Comparison of ENCODE assay signal across 12 cellular contexts in the genomic region with DNA sequence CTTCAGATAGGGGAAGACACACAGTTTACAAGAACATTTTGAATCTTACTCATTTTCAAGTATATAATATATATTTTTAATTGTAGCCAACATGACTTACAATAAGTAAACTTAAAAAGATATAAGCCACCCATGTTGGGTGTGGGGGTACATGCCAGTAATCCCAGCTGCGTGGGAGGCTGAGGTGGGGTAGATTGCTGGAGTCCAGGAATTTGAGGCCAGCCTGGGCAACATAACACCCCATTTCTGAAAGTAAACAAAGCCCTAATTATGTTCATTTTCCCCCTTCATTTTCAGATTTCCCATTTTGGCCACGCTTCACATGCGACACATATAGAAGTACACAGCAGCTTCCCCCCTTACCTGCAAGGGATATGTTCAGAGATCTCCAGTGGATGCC. TPM values are rescaled to one million over a fixed set of nuclear protein-coding genes. Genes with fewer than 3 reads are reported as not detected.
DNase-seq lines count a peak whose midpoint lies in the region; ATAC-seq and TF ChIP-seq lines count a peak whose summit lies in the region.
"Had no signal": no experiment of that assay in that cellular context is flagged by ENCODE, and none has a peak within 500 bp of the region (broad histone marks: within the 10 kb centered on the region; RNA-seq: fewer than 3 reads in every experiment).

No MANE protein-coding gene starts in this region.

- CTCF ChIA-PET in activated CD4-positive, alpha-beta T cell treated with anti-CD3 and anti-CD28 coated beads, Interleukin-2, amount 10 ng/mL, durations not matched to agents 7 days and 5 days (lab: Charles Lee): interaction anchor here (0.6 to 1.9 kb wide), 5 partner anchors 11 to 149 kb away, joined by 3 to 9 read pairs (median 4); no protein-coding TSS in a partner anchor

- H3K27me3 Mint-ChIP-seq in activated CD4-positive, alpha-beta T cell treated with anti-CD3 and anti-CD28 coated beads, Interleukin-2, amount 10 ng/mL, durations not matched to agents 7 days and 5 days: no peaks in the 10 kb centered on the region
- no peaks in the 10 kb centered on the region for H3K27me3 Mint-ChIP-seq in activated T-helper 2 cell treated with anti-CD3 and anti-CD28 coated beads, Interferon-gamma antibody, Interleukin-2, Interleukin-4, amounts not matched to agents 10 μg/mL and 5 μg/mL and 100 μg/mL, durations not matched to agents 14 hours and 24 hours and 36 hours (ENCODE audit: low read depth)

- DNase-seq in activated CD4-positive, alpha-beta T cell treated with anti-CD3 and anti-CD28 coated beads, Interleukin-2, amount 10 ng/mL, durations not matched to agents 7 days and 5 days: no peak
- DNase-seq in activated CD4-positive, alpha-beta T cell treated with anti-CD3 and anti-CD28 coated beads for 4 hours: no peak
- no peak for DNase-seq in activated T-helper 2 cell treated with anti-CD3 and anti-CD28 coated beads, Interferon-gamma antibody, Interleukin-2, Interleukin-4, amounts not matched to agents 10 μg/mL and 5 μg/mL and 100 μg/mL, durations not matched to agents 14 hours and 24 hours and 36 hours (ENCODE audit: low spot score)
- peak; percentile 1 for DNase-seq in mucosa of gallbladder (ENCODE audit: low spot score)
- DNase-seq in thyroid gland: no peak
- no peak for DNase-seq in heart right ventricle
- DNase-seq in mesenteric fat pad (ENCODE audit: low spot score): no peak
- DNase-seq: COR-L47, NCI-H1048, SIG-M5 had no signal

- no peak overlapping the region for H3K27ac ChIP-seq in thyroid gland
- H3K27ac ChIP-seq in heart right ventricle: peak overlapping the region in 1 of 10 donors; percentile 61
- H3K27ac ChIP-seq: vagina had no signal

- peaks cover 49% of the 10 kb centered on the region for H3K36me3 Mint-ChIP-seq in activated CD4-positive, alpha-beta T cell treated with anti-CD3 and anti-CD28 coated beads, Interleukin-2, amount 10 ng/mL, durations not matched to agents 7 days and 5 days (ENCODE audit: low read depth)
- peaks cover 50% of the 10 kb centered on the region for H3K36me3 Mint-ChIP-seq in activated T-helper 2 cell treated with anti-CD3 and anti-CD28 coated beads, Interferon-gamma antibody, Interleukin-2, Interleukin-4, amounts not matched to agents 10 μg/mL and 5 μg/mL and 100 μg/mL, durations not matched to agents 14 hours and 24 hours and 36 hours (ENCODE audit: low read depth)

- H3K27me3 ChIP-seq in thyroid gland (no peaks in the 10 kb centered on the region), heart right ventricle (no peaks in the 10 kb centered on the region)
- H3K27me3 ChIP-seq: vagina had no signal

- 92 to 94% methylated on average over 3 of the region's 3 CpGs for WGBS in thyroid gland, 2 donors
- WGBS in heart right ventricle, 2 donors: 97% methylated on average over 3 of the region's 3 CpGs

- H3K9me3 ChIP-seq in thyroid gland: no peaks in the 10 kb centered on the region
- H3K9me3 ChIP-seq in heart right ventricle: peaks cover 0 to 5% (median 0%) of the 10 kb centered on the region in 11 donors
- H3K9me3 ChIP-seq: vagina had no signal

- H3K9me3 Mint-ChIP-seq in activated CD4-positive, alpha-beta T cell treated with anti-CD3 and anti-CD28 coated beads, Interleukin-2, amount 10 ng/mL, durations not matched to agents 7 days and 5 days: peaks cover 29% of the 10 kb centered on the region
- peaks cover 33% of the 10 kb centered on the region for H3K9me3 Mint-ChIP-seq in activated T-helper 2 cell treated with anti-CD3 and anti-CD28 coated beads, Interferon-gamma antibody, Interleukin-2, Interleukin-4, amounts not matched to agents 10 μg/mL and 5 μg/mL and 100 μg/mL, durations not matched to agents 14 hours and 24 hours and 36 hours

- ATAC-seq in HG03457 (IDR thresholded peaks at IDR 0.05; ENCODE audit: unreplicated experiment) (peak; percentile 5), heart right ventricle (no peak)

- POLR2A ChIA-PET in activated CD4-positive, alpha-beta T cell treated with anti-CD3 and anti-CD28 coated beads, Interleukin-2, amount 10 ng/mL, durations not matched to agents 7 days and 5 days (lab: Charles Lee): interaction anchor here (0.7 to 1.7 kb wide), 5 partner anchors 46 to 148 kb away, joined by 3 to 7 read pairs (median 4); partner anchors contain the start of gene SERPINB1

- H3K4me1 ChIP-seq in thyroid gland (peaks cover 0 to 6% of the 10 kb centered on the region in 2 donors), heart right ventricle (peaks cover 9 to 50% (median 24%) of the 10 kb centered on the region in 9 donors)

- TF ChIP-seq CTCF in thyroid gland (IDR thresholded peaks at IDR 0.05) (no peak), heart right ventricle (IDR thresholded peaks at IDR 0.05) (no peak)

- peak overlapping the region; percentile 52 for H3K4me3 Mint-ChIP-seq in activated CD4-positive, alpha-beta T cell treated with anti-CD3 and anti-CD28 coated beads, Interleukin-2, amount 10 ng/mL, durations not matched to agents 7 days and 5 days
- H3K4me3 Mint-ChIP-seq in activated T-helper 2 cell treated with anti-CD3 and anti-CD28 coated beads, Interferon-gamma antibody, Interleukin-2, Interleukin-4, amounts not matched to agents 10 μg/mL and 5 μg/mL and 100 μg/mL, durations not matched to agents 14 hours and 24 hours and 36 hours (ENCODE audit: low read depth): no peak overlapping the region

- H3K27ac Mint-ChIP-seq in activated CD4-positive, alpha-beta T cell treated with anti-CD3 and anti-CD28 coated beads, Interleukin-2, amount 10 ng/mL, durations not matched to agents 7 days and 5 days: peak overlapping the region; percentile 86
- H3K27ac Mint-ChIP-seq in activated T-helper 2 cell treated with anti-CD3 and anti-CD28 coated beads, Interferon-gamma antibody, Interleukin-2, Interleukin-4, amounts not matched to agents 10 μg/mL and 5 μg/mL and 100 μg/mL, durations not matched to agents 14 hours and 24 hours and 36 hours: peak overlapping the region; percentile 57

- peaks cover 62% of the 10 kb centered on the region for H3K4me1 Mint-ChIP-seq in activated CD4-positive, alpha-beta T cell treated with anti-CD3 and anti-CD28 coated beads, Interleukin-2, amount 10 ng/mL, durations not matched to agents 7 days and 5 days
- H3K4me1 Mint-ChIP-seq in activated T-helper 2 cell treated with anti-CD3 and anti-CD28 coated beads, Interferon-gamma antibody, Interleukin-2, Interleukin-4, amounts not matched to agents 10 μg/mL and 5 μg/mL and 100 μg/mL, durations not matched to agents 14 hours and 24 hours and 36 hours (ENCODE audit: low read depth): peaks cover 48% of the 10 kb centered on the region

- H3K36me3 ChIP-seq in thyroid gland: no peaks in the 10 kb centered on the region
- no peaks in the 10 kb centered on the region for H3K36me3 ChIP-seq in heart right ventricle
- H3K36me3 ChIP-seq: vagina had no signal

- no peak overlapping the region for H3K4me3 ChIP-seq in thyroid gland (replicated peaks in 1 of 3)
- H3K4me3 ChIP-seq in heart right ventricle: peak overlapping the region in 1 of 10 donors; percentile 25
- H3K4me3 ChIP-seq: vagina had no signal

- no peak for TF ChIP-seq POLR2A in thyroid gland (IDR thresholded peaks at IDR 0.05)

- intact Hi-C loops in activated T-helper 2 cell treated with anti-CD3 and anti-CD28 coated beads, Interferon-gamma antibody, Interleukin-2, Interleukin-4, amounts not matched to agents 10 μg/mL and 5 μg/mL and 100 μg/mL, durations not matched to agents 14 hours and 24 hours and 36 hours (cut with micrococcal nuclease): loop anchor here (1.0 to 5.0 kb wide), 9 partner anchors 11 to 268 kb away; partner anchors contain the start of genes RIPK1, SERPINB6 and SERPINB9
- intact Hi-C loops in thyroid gland (cut with DNase I) (no loop called here), heart right ventricle (cut with DNase I) (no loop called here)

RNA-seq across cellular contexts. Expression of gene SERPINB6, which starts 30.5 kb away (rescaled TPM):
- total RNA-seq in activated CD4-positive, alpha-beta T cell treated with anti-CD3 and anti-CD28 coated beads, Interleukin-2, amount 10 ng/mL, durations not matched to agents 7 days and 5 days: 10 to 100 TPM in 1 of 2 experiments, 1 to 10 TPM in 1; 9.1 to 14.3 TPM
- 72.0 and 73.0 TPM in 2 replicates for total RNA-seq in activated T-helper 2 cell treated with anti-CD3 and anti-CD28 coated beads, Interferon-gamma antibody, Interleukin-2, Interleukin-4, amounts not matched to agents 10 μg/mL and 5 μg/mL and 100 μg/mL, durations not matched to agents 14 hours and 24 hours and 36 hours
- total RNA-seq in mucosa of gallbladder (141 TPM), thyroid gland (100 to 1,000 TPM; 151 to 210 (median 171) TPM), heart right ventricle (100 to 1,000 TPM; 163 to 261 (median 183) TPM), mesenteric fat pad (127 TPM)
- 100 to 1,000 TPM; 138 to 153 TPM for polyA plus RNA-seq in heart right ventricle

RNA-seq across cellular contexts. Expression of gene SERPINB9, which starts 37.7 kb away (rescaled TPM):
- total RNA-seq in activated CD4-positive, alpha-beta T cell treated with anti-CD3 and anti-CD28 coated beads, Interleukin-2, amount 10 ng/mL, durations not matched to agents 7 days and 5 days: 10 to 100 TPM; 40.2 to 49.4 TPM
- 120 and 123 TPM in 2 replicates for total RNA-seq in activated T-helper 2 cell treated with anti-CD3 and anti-CD28 coated beads, Interferon-gamma antibody, Interleukin-2, Interleukin-4, amounts not matched to agents 10 μg/mL and 5 μg/mL and 100 μg/mL, durations not matched to agents 14 hours and 24 hours and 36 hours
- total RNA-seq in mucosa of gallbladder (11.8 TPM), thyroid gland (10 to 100 TPM; 10.4 to 16.5 (median 15.3) TPM), heart right ventricle (10 to 100 TPM in 1 of 10 donors, 1 to 10 TPM in 9; 3.6 to 10.9 (median 4.8) TPM), mesenteric fat pad (17.4 TPM)
- polyA plus RNA-seq in heart right ventricle: 1 to 10 TPM; 2.2 to 3.8 TPM

RNA-seq across cellular contexts. Expression of gene NQO2, which starts 58.8 kb away (rescaled TPM):
- total RNA-seq in activated CD4-positive, alpha-beta T cell treated with anti-CD3 and anti-CD28 coated beads, Interleukin-2, amount 10 ng/mL, durations not matched to agents 7 days and 5 days: 10 to 100 TPM; 37.5 to 43.2 TPM
- total RNA-seq in activated T-helper 2 cell treated with anti-CD3 and anti-CD28 coated beads, Interferon-gamma antibody, Interleukin-2, Interleukin-4, amounts not matched to agents 10 μg/mL and 5 μg/mL and 100 μg/mL, durations not matched to agents 14 hours and 24 hours and 36 hours: 42.5 and 45.6 TPM in 2 replicates
- total RNA-seq in mucosa of gallbladder (35.0 TPM), thyroid gland (10 to 100 TPM; 20.7 to 43.0 (median 36.3) TPM), heart right ventricle (10 to 100 TPM; 29.5 to 88.4 (median 48.2) TPM), mesenteric fat pad (54.4 TPM)
- 100 to 1,000 TPM in 1 of 2 donors, 10 to 100 TPM in 1; 52.3 to 107 TPM for polyA plus RNA-seq in heart right ventricle
